Comparison of ENCODE assay signal across 18 cellular contexts in the genomic region with DNA sequence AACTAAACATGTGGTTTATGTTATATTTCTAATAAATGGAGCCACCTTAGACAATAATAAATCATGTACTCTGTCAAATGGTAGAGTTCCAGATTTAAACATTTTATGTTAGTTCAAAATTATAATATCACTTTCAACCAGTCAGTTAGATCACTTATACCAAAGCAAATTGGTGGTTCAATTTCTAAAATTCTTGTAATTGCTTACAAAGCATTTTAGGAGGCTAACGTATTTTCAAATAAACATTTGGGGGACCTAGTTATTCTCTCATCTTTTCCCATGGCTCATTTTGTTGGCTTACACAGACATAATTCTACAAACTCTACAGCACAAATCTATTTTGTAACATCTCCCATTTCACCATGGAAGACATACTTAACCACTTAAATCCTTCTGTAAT. TPM values are rescaled to one million over a fixed set of nuclear protein-coding genes. Genes with fewer than 3 reads are reported as not detected.
A peak's percentile ranks its signal among the peaks of the same experiment; 100 is the strongest.
DNase-seq lines count a peak whose midpoint lies in the region; ATAC-seq and TF ChIP-seq lines count a peak whose summit lies in the region.
"Had no signal": no experiment of that assay in that cellular context is flagged by ENCODE, and none has a peak within 500 bp of the region (broad histone marks: within the 10 kb centered on the region; RNA-seq: fewer than 3 reads in every experiment).

No MANE protein-coding gene starts in this region.

- TF ChIP-seq EP300 in SK-N-SH (IDR thresholded peaks at IDR 0.05; ENCODE audit: borderline replicate concordance in 1 of 2, low read depth in 1 of 2, low read length in 1 of 2), result no peak

- H4K91ac ChIP-seq in H9 (ENCODE audit: insufficient read length, low read depth, low read length), result no peak overlapping the region

- H3K9ac ChIP-seq in SK-N-SH (no peak overlapping the region), H9 (ENCODE audit: extremely low read depth, insufficient read length, low read length) (no peak overlapping the region), iPS-18a (ENCODE audit: low read length) (no peak overlapping the region)

- H4K20me1 ChIP-seq in SK-N-SH (ENCODE audit: insufficient read depth) (no peaks in the 10 kb centered on the region), H9 (ENCODE audit: control insufficient read depth, insufficient read depth, insufficient read length) (no peaks in the 10 kb centered on the region)

- H3K4me3 ChIP-seq in SK-N-SH (ENCODE audit: low read depth in 2 of 2, low read length in 1 of 2) (no peak overlapping the region), iPS-18a (ENCODE audit: low read length) (no peak overlapping the region)

- H2AK5ac ChIP-seq in H9 (ENCODE audit: insufficient read length, low read length), result no peak overlapping the region

- no peak overlapping the region for H3K4me2 ChIP-seq in SK-N-SH
- no peak overlapping the region for H3K4me2 ChIP-seq in H9 (ENCODE audit: insufficient read depth, insufficient read length, low read length)

- H3K9me2 ChIP-seq in SK-N-SH, result no peaks in the 10 kb centered on the region

- no peak overlapping the region for H4K8ac ChIP-seq in H9 (replicated peaks; ENCODE audit: insufficient read length, low read depth, low read length)

- H3K36me3 ChIP-seq in SK-N-SH (replicated peaks in 1 of 2; ENCODE audit: control insufficient read depth in 1 of 2, insufficient read depth in 2 of 2, low read length in 1 of 2), result no peaks in the 10 kb centered on the region
- H3K36me3 ChIP-seq in iPS-18a (ENCODE audit: control insufficient read depth, low read depth, low read length), result no peaks in the 10 kb centered on the region
- H3K36me3 ChIP-seq: BE2C had no signal

- H3K27me3 ChIP-seq in SK-N-SH (ENCODE audit: insufficient read depth) (no peaks in the 10 kb centered on the region), H9 (ENCODE audit: insufficient read depth, low read length) (no peaks in the 10 kb centered on the region), iPS-18a (ENCODE audit: control insufficient read depth, insufficient read depth, low read length) (no peaks in the 10 kb centered on the region)
- H3K27me3 ChIP-seq: BE2C had no signal

- no peak overlapping the region for H3K18ac ChIP-seq in H9 (ENCODE audit: insufficient read length, low read depth, low read length)

- H2BK20ac ChIP-seq in H9 (ENCODE audit: low read depth, low read length, poor library complexity, severe bottlenecking), result no peak overlapping the region

- no peak overlapping the region for H3K23ac ChIP-seq in H9 (ENCODE audit: insufficient read length, low read depth, low read length)

- POLR2A ChIA-PET in SK-N-SH (lab: Yijun Ruan, JAX), result no interaction called here

- H3K14ac ChIP-seq in H9 (ENCODE audit: insufficient read depth, low read length), result no peak overlapping the region

- TF ChIP-seq CTCF in SK-N-SH (IDR thresholded peaks at IDR 0.05), result no peak
- no peak for TF ChIP-seq CTCF in H9 (conservative IDR thresholded peaks at IDR 0.05)
- TF ChIP-seq CTCF in GM10266 (IDR thresholded peaks at IDR 0.05; ENCODE audit: control insufficient read depth, insufficient read depth, low read depth, missing control alignments), result no peak

- WGBS in SK-N-SH (ENCODE audit: low lambda C conversion rate), result 70% methylated on average over 1 of the region's 1 CpG
- WGBS in H9 (ENCODE audit: extremely low coverage, insufficient read length, low lambda C conversion rate), result no CpG with 5 or more reads among the region's 1 CpG

- H3K4me1 Mint-ChIP-seq in H9, result peaks cover 25 to 42% of the 10 kb centered on the region in 2 experiments
- H3K4me1 Mint-ChIP-seq: CD4-positive, CD25-positive, alpha-beta regulatory T cell; CD8-positive, alpha-beta memory T cell had no signal

- H4K5ac ChIP-seq in H9 (ENCODE audit: insufficient read length, low read depth, low read length), result no peak overlapping the region

- no peak overlapping the region for H3K4me3 Mint-ChIP-seq in H9
- H3K4me3 Mint-ChIP-seq: CD4-positive, CD25-positive, alpha-beta regulatory T cell; CD8-positive, alpha-beta memory T cell had no signal

- no peaks in the 10 kb centered on the region; a peak in 1 of 5 replicates for H3K9me3 Mint-ChIP-seq in H9

- H3K79me2 ChIP-seq in SK-N-SH (ENCODE audit: insufficient read depth) (peaks cover 69% of the 10 kb centered on the region), H9 (ENCODE audit: insufficient read depth, low read length) (no peaks in the 10 kb centered on the region; the same call in 1 of the 2 replicates)

- H3K79me1 ChIP-seq in H9 (ENCODE audit: insufficient read depth, low read depth, low read length, poor library complexity, severe bottlenecking), result no peaks in the 10 kb centered on the region

- H3K23me2 ChIP-seq in H9 (ENCODE audit: insufficient read length, low read depth, low read length, poor library complexity, severe bottlenecking), result no peaks in the 10 kb centered on the region

- H3K36me3 Mint-ChIP-seq in H9 (ENCODE audit: insufficient read depth in 1 of 3, low read depth in 3 of 3), result no peaks in the 10 kb centered on the region
- H3K36me3 Mint-ChIP-seq: CD4-positive, CD25-positive, alpha-beta regulatory T cell; CD8-positive, alpha-beta memory T cell had no signal

- H3K56ac ChIP-seq in H9 (ENCODE audit: insufficient read length, low read depth, low read length), result no peak overlapping the region

- CTCF ChIA-PET in SK-N-SH (lab: Yijun Ruan, JAX), result no interaction called here

- DNase-seq in SK-N-SH (no peak), H9 (no peak), NCI-H69 (lab: John Stamatoyannopoulos, UW) (peak; percentile 80), GM10266 (ENCODE audit: extremely low spot score) (no peak), DMS153 treated with DMSO at 0.1 percent for 48 hours (lab: John Stamatoyannopoulos, UW; ENCODE audit: unreplicated experiment) (no peak), NOMO-1 treated with DMSO at 0.1 percent for 48 hours (lab: John Stamatoyannopoulos, UW; ENCODE audit: unreplicated experiment) (no peak)
- DNase-seq: ACHN; BE2C; C1 segment of cervical spinal cord; CD4-positive, CD25-positive, alpha-beta regulatory T cell; CD8-positive, alpha-beta memory T cell; COR-L47; DMS 273 treated with DMSO at 0.1 percent for 48 hours; GOT3; H7 had no signal

- no peak overlapping the region for H3T11ph ChIP-seq in H9 (ENCODE audit: low read length)

- no peak overlapping the region for H3K4ac ChIP-seq in H9 (ENCODE audit: low read depth, low read length)

- H2BK5ac ChIP-seq in H9 (ENCODE audit: insufficient read length, low read length), result no peak overlapping the region

- no peak overlapping the region for H2BK120ac ChIP-seq in H9 (ENCODE audit: low read depth, low read length, poor library complexity, severe bottlenecking)

- H3K4me1 ChIP-seq in SK-N-SH (ENCODE audit: control insufficient read depth in 1 of 2, insufficient read depth in 2 of 2, low read depth in 1 of 2, low read length in 1 of 2), result peaks cover 0 to 7% of the 10 kb centered on the region in 2 experiments; a peak in 2 of 4 replicates
- peaks cover 12% of the 10 kb centered on the region for H3K4me1 ChIP-seq in H9 (ENCODE audit: insufficient read depth, low read length)
- peaks cover 6% of the 10 kb centered on the region for H3K4me1 ChIP-seq in iPS-18a (ENCODE audit: control insufficient read depth, low read depth, low read length)

- H2AFZ ChIP-seq in SK-N-SH (ENCODE audit: low read depth) (no peak overlapping the region), H9 (ENCODE audit: low read length) (no peak overlapping the region)

- no peak for TF ChIP-seq RAD21 in SK-N-SH (IDR thresholded peaks at IDR 0.05; ENCODE audit: low read length)

- H3K27ac ChIP-seq in SK-N-SH (ENCODE audit: low read depth in 2 of 2, low read length in 1 of 2), result no peak overlapping the region
- H3K27ac ChIP-seq in H9 (ENCODE audit: insufficient read length, low read depth, low read length), result no peak overlapping the region
- peak overlapping the region; percentile 62 for H3K27ac ChIP-seq in iPS-18a (ENCODE audit: low read length)
- H3K27ac ChIP-seq: HL-60 had no signal

- H2BK15ac ChIP-seq in H9 (ENCODE audit: low read depth, low read length), result no peak overlapping the region

- H3K9me3 ChIP-seq in SK-N-SH (no peaks in the 10 kb centered on the region), H9 (ENCODE audit: control insufficient read depth, low read depth, low read length) (no peaks in the 10 kb centered on the region), iPS-18a (ENCODE audit: control insufficient read depth, low read depth, low read length) (no peaks in the 10 kb centered on the region)
- H3K9me3 ChIP-seq: BE2C had no signal

- no peak overlapping the region for H2BK12ac ChIP-seq in H9 (ENCODE audit: insufficient read length, low read depth, low read length)

- peak overlapping the region in 2 of 3 experiments; percentile 13 to 73; a peak in 3 of 7 replicates for H3K27ac Mint-ChIP-seq in H9
- H3K27ac Mint-ChIP-seq: CD4-positive, CD25-positive, alpha-beta regulatory T cell; CD8-positive, alpha-beta memory T cell had no signal

- H3F3A ChIP-seq in SK-N-SH (replicated peaks; ENCODE audit: insufficient read depth), result peaks cover 5% of the 10 kb centered on the region

- 0 out of 3 replicates have a peak, but pooled peaks have one; percentile 24 for ATAC-seq in SK-N-SH treated with all-trans-retinoic acid at 6 μM for 48 hours

- no peaks in the 10 kb centered on the region for H3K27me3 Mint-ChIP-seq in H9 (ENCODE audit: low read depth)
- H3K27me3 Mint-ChIP-seq: CD4-positive, CD25-positive, alpha-beta regulatory T cell; CD8-positive, alpha-beta memory T cell had no signal

TF ChIP-seq in SK-N-SH treated with all-trans-retinoic acid at 6 μM for 48 hours, 23 proteins besides CTCF, POLR2A, EP300 and RAD21 (continues in another document):
- no peak for TF ChIP-seq OSR1 (CRISPR knock-in tag; IDR thresholded peaks at IDR 0.05)
- no peak for TF ChIP-seq TCF4 (CRISPR knock-in tag; IDR thresholded peaks at IDR 0.05; ENCODE audit: borderline replicate concordance)
- no peak for TF ChIP-seq ZNF8 (CRISPR knock-in tag; IDR thresholded peaks at IDR 0.05)
- TF ChIP-seq BACH2 (CRISPR knock-in tag; IDR thresholded peaks at IDR 0.05; ENCODE audit: borderline replicate concordance), result no peak
- TF ChIP-seq TOX (CRISPR knock-in tag; IDR thresholded peaks at IDR 0.05; ENCODE audit: borderline replicate concordance), result no peak

TF ChIP-seq in SK-N-SH, 30 proteins besides CTCF, POLR2A, EP300 and RAD21 (continues in another document):
- TF ChIP-seq, protein P1, sequence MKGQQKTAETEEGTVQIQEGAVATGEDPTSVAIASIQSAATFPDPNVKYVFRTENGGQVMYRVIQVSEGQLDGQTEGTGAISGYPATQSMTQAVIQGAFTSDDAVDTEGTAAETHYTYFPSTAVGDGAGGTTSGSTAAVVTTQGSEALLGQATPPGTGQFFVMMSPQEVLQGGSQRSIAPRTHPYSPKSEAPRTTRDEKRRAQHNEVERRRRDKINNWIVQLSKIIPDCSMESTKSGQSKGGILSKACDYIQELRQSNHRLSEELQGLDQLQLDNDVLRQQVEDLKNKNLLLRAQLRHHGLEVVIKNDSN (IDR thresholded peaks at IDR 0.05; ENCODE audit: borderline replicate concordance, low read depth), result no peak
- TF ChIP-seq CHD2 (IDR thresholded peaks at IDR 0.05; ENCODE audit: low read length, partially characterized antibody), result no peak
- no peak for TF ChIP-seq TAF1 (IDR thresholded peaks at IDR 0.05; ENCODE audit: borderline replicate concordance, low read depth, low read length)
- no peak for TF ChIP-seq TCF12 (IDR thresholded peaks at IDR 0.05)

RNA-seq across cellular contexts. Expression of a gene that starts 39.9 kb away (rescaled TPM):
- 51.5 and 82.9 TPM in 2 replicates for polyA plus RNA-seq in SK-N-SH (2012; rRNA removed)
- 103 and 109 TPM in 2 replicates for polyA plus RNA-seq in SK-N-SH (2012; cell fraction: cytosol; rRNA removed)
- 27.9 and 72.1 TPM in 2 replicates for polyA plus RNA-seq in SK-N-SH (2012; cell fraction: nucleus; rRNA removed)
- total RNA-seq in H9 (2021), result 61.0 and 61.9 TPM in 2 replicates
- total RNA-seq: CD4-positive, CD25-positive, alpha-beta regulatory T cell; CD8-positive, alpha-beta memory T cell had no signal
- polyA plus RNA-seq: CD4-positive, CD25-positive, alpha-beta regulatory T cell; CD8-positive, alpha-beta memory T cell had no signal
